Comparison of ENCODE assay signal across 14 cellular contexts in genomic region chr4:185773419-185773818, GRCh38. TPM values are rescaled to one million over a fixed set of nuclear protein-coding genes. Genes with fewer than 3 reads are reported as not detected.
DNase-seq lines count a peak whose midpoint lies in the region; ATAC-seq, FAIRE-seq and TF ChIP-seq lines count a peak whose summit lies in the region.
"Had no signal": no experiment of that assay in that cellular context is flagged by ENCODE, and none has a peak within 500 bp of the region (broad histone marks: within the 10 kb centered on the region; RNA-seq: fewer than 3 reads in every experiment).

No MANE protein-coding gene starts in this region.

- intact Hi-C loops in MCF 10A (cut with micrococcal nuclease), result loop anchor here (5.0 kb wide), 1 partner anchor 36 kb away; no protein-coding TSS in a partner anchor
- intact Hi-C loops in mammary epithelial cell (cut with micrococcal nuclease), result no loop called here
- intact Hi-C loops in pancreas (cut with DNase I), result no loop called here
- intact Hi-C loops in aorta (cut with DNase I), result loop anchor here (5.0 to 10.0 kb wide), 5 partner anchors 36 to 251 kb away; no protein-coding TSS in a partner anchor
- intact Hi-C loops in posterior cingulate gyrus (cut with DNase I), result no loop called here

- H3K4me1 ChIP-seq in mammary epithelial cell (ENCODE audit: insufficient read depth, low read length) (no peaks in the 10 kb centered on the region), hepatocyte (ENCODE audit: insufficient read depth) (peaks cover 30% of the 10 kb centered on the region), pancreas (peaks cover 18 to 31% (median 20%) of the 10 kb centered on the region in 3 donors), aorta (ENCODE audit: control insufficient read depth in 1 of 2, insufficient read depth in 2 of 2, low read length in 2 of 2) (peaks cover 1 to 11% of the 10 kb centered on the region in 2 donors)

- H2AFZ ChIP-seq in mammary epithelial cell (ENCODE audit: low read depth, low read length), result no peak overlapping the region
- H2AFZ ChIP-seq in hepatocyte, result peak overlapping the region; percentile 14

- no peaks in the 10 kb centered on the region for H3K27me3 Mint-ChIP-seq in MCF 10A (ENCODE audit: insufficient read depth, unreplicated experiment)
- peaks cover 22% of the 10 kb centered on the region for H3K27me3 Mint-ChIP-seq in stimulated activated memory B cell treated with anti-CD40 and anti-IgM and Interleukin-4, amounts not matched to agents 10 μg/mL and 1 μg/mL and 100 μg/mL, for 72 hours

- H3K4me3 Mint-ChIP-seq in MCF 10A (ENCODE audit: unreplicated experiment), result peak overlapping the region; percentile 60
- no peak overlapping the region for H3K4me3 Mint-ChIP-seq in stimulated activated memory B cell treated with anti-CD40 and anti-IgM and Interleukin-4, amounts not matched to agents 10 μg/mL and 1 μg/mL and 100 μg/mL, for 72 hours
- H3K4me3 Mint-ChIP-seq: naive B cell had no signal

- H3K79me2 ChIP-seq in mammary epithelial cell (ENCODE audit: insufficient read depth, low read length), result no peaks in the 10 kb centered on the region
- H3K79me2 ChIP-seq in hepatocyte, result peaks cover 4% of the 10 kb centered on the region

- DNase-seq in MCF 10A (ENCODE audit: unreplicated experiment) (no peak), mammary epithelial cell (no peak), hepatocyte (ENCODE audit: low spot score) (peak; percentile 59), pancreas (peak; percentile 67 to 88 (median 84)), aorta (peak; percentile 49 to 85), posterior cingulate gyrus (no peak), NCI-H2171 (lab: John Stamatoyannopoulos, UW) (no peak)
- DNase-seq: 8988T; activated CD8-positive, alpha-beta memory T cell treated with anti-CD3 and anti-CD28 coated beads, Interleukin-2, amount 50 U/mL, for 48 hours; anterior cingulate cortex; foreskin melanocyte; naive B cell had no signal

- no peaks in the 10 kb centered on the region for H3K27me3 ChIP-seq in mammary epithelial cell (ENCODE audit: insufficient read depth, low read length)
- H3K27me3 ChIP-seq in hepatocyte, result no peaks in the 10 kb centered on the region
- no peaks in the 10 kb centered on the region for H3K27me3 ChIP-seq in pancreas
- no peaks in the 10 kb centered on the region for H3K27me3 ChIP-seq in aorta (ENCODE audit: control insufficient read depth in 1 of 2, insufficient read depth in 2 of 2, low read length in 1 of 2)

- no peaks in the 10 kb centered on the region for H3K9me3 Mint-ChIP-seq in MCF 10A (ENCODE audit: unreplicated experiment)
- H3K9me3 Mint-ChIP-seq in stimulated activated memory B cell treated with anti-CD40 and anti-IgM and Interleukin-4, amounts not matched to agents 10 μg/mL and 1 μg/mL and 100 μg/mL, for 72 hours, result no peaks in the 10 kb centered on the region

- H3K36me3 ChIP-seq in mammary epithelial cell (ENCODE audit: insufficient read depth, low read length) (no peaks in the 10 kb centered on the region), hepatocyte (replicated peaks; ENCODE audit: insufficient read depth, low read depth) (no peaks in the 10 kb centered on the region), pancreas (peaks cover 0 to 3% (median 0%) of the 10 kb centered on the region in 3 donors), aorta (ENCODE audit: control insufficient read depth in 1 of 2, insufficient read depth in 2 of 2, low read length in 1 of 2) (no peaks in the 10 kb centered on the region)

- WGBS in mammary epithelial cell (ENCODE audit: low coverage, missing lambda C conversion rate), result 87% methylated on average over 10 of the region's 11 CpGs
- 33% methylated on average over 11 of the region's 11 CpGs for WGBS in hepatocyte (ENCODE audit: low lambda C conversion rate, missing lambda C conversion rate)
- WGBS in pancreas, 2 donors, result 9 to 10% methylated on average over 11 of the region's 11 CpGs
- 30 to 45% methylated on average over 11 of the region's 11 CpGs for WGBS in aorta, 2 donors

- no peak for TF ChIP-seq CTCF in MCF 10A (IDR thresholded peaks at IDR 0.05; ENCODE audit: unreplicated experiment)
- no peak for TF ChIP-seq CTCF in mammary epithelial cell (conservative IDR thresholded peaks at IDR 0.05 in 1 of 2, IDR thresholded peaks at IDR 0.05 in 1 of 2; ENCODE audit: extremely low read depth in 1 of 2, insufficient read depth in 1 of 2, low read depth in 1 of 2, low read length in 2 of 2)
- no peak for TF ChIP-seq CTCF in hepatocyte (IDR thresholded peaks at IDR 0.05; ENCODE audit: poor library complexity)
- no peak for TF ChIP-seq CTCF in pancreas (IDR thresholded peaks at IDR 0.05)

- BruUV-seq in MCF 10A (replicated peaks; lab: Mats Ljungman, UMichigan), result no TSS peak
- no TSS peak for BruUV-seq in mammary epithelial cell (replicated peaks; lab: Mats Ljungman, UMichigan)

- H3K36me3 Mint-ChIP-seq in MCF 10A (ENCODE audit: insufficient read depth, unreplicated experiment), result no peaks in the 10 kb centered on the region
- H3K36me3 Mint-ChIP-seq in stimulated activated memory B cell treated with anti-CD40 and anti-IgM and Interleukin-4, amounts not matched to agents 10 μg/mL and 1 μg/mL and 100 μg/mL, for 72 hours, result no peaks in the 10 kb centered on the region

- no peak overlapping the region for H3K9ac ChIP-seq in mammary epithelial cell (ENCODE audit: insufficient read depth, low read length)

- H4K20me1 ChIP-seq in mammary epithelial cell (ENCODE audit: insufficient read depth, low read length), result no peaks in the 10 kb centered on the region
- no peaks in the 10 kb centered on the region for H4K20me1 ChIP-seq in hepatocyte (ENCODE audit: insufficient read depth, poor library complexity, severe bottlenecking)

- H3K9me3 ChIP-seq in mammary epithelial cell (replicated peaks; ENCODE audit: insufficient read depth, low read length) (no peaks in the 10 kb centered on the region), hepatocyte (ENCODE audit: low read depth) (no peaks in the 10 kb centered on the region), pancreas (no peaks in the 10 kb centered on the region), aorta (ENCODE audit: control insufficient read depth, low read length) (no peaks in the 10 kb centered on the region)

- H3K27ac Mint-ChIP-seq in MCF 10A (ENCODE audit: low read depth, unreplicated experiment), result peak overlapping the region; percentile 92
- no peak overlapping the region for H3K27ac Mint-ChIP-seq in stimulated activated memory B cell treated with anti-CD40 and anti-IgM and Interleukin-4, amounts not matched to agents 10 μg/mL and 1 μg/mL and 100 μg/mL, for 72 hours
- H3K27ac Mint-ChIP-seq: naive B cell had no signal

- peaks cover 32% of the 10 kb centered on the region for H3K4me1 Mint-ChIP-seq in MCF 10A (ENCODE audit: insufficient read depth, unreplicated experiment)
- no peaks in the 10 kb centered on the region for H3K4me1 Mint-ChIP-seq in stimulated activated memory B cell treated with anti-CD40 and anti-IgM and Interleukin-4, amounts not matched to agents 10 μg/mL and 1 μg/mL and 100 μg/mL, for 72 hours
- H3K4me1 Mint-ChIP-seq: naive B cell had no signal

- FAIRE-seq in pancreas (lab: Jason Lieb, UNC), result no peak

- H3K27ac ChIP-seq in mammary epithelial cell (ENCODE audit: insufficient read depth, low read depth, low read length), result no peak overlapping the region
- peak overlapping the region; percentile 87 for H3K27ac ChIP-seq in hepatocyte
- peak overlapping the region; percentile 70 to 94 (median 76) for H3K27ac ChIP-seq in pancreas
- H3K27ac ChIP-seq in aorta (ENCODE audit: low read depth in 1 of 2, low read length in 2 of 2), result peak overlapping the region; percentile 13 to 72

- peak; percentile 77 to 85 (median 80) for ATAC-seq in pancreas
- ATAC-seq in aorta (ENCODE audit: low FRiP score), result peak; percentile 33
- ATAC-seq in stimulated activated memory B cell treated with anti-CD40 and anti-IgM and Interleukin-4, amounts not matched to agents 10 μg/mL and 1 μg/mL and 100 μg/mL, for 72 hours, result no peak

- H3K4me3 ChIP-seq in mammary epithelial cell (replicated peaks in 1 of 3; ENCODE audit: insufficient read depth in 1 of 3, low read depth in 2 of 3, low read length in 3 of 3) (no peak overlapping the region), hepatocyte (peak overlapping the region; percentile 20), pancreas (peak overlapping the region in 2 of 4 donors; percentile 38 to 48), aorta (ENCODE audit: low read length in 2 of 2) (peak overlapping the region; percentile 71 to 93)

- no peaks in the 10 kb centered on the region for H3K9me2 ChIP-seq in hepatocyte (replicated peaks; ENCODE audit: insufficient read depth)

- POLR2A ChIA-PET in MCF 10A (lab: Yijun Ruan, JAX), result interaction anchor here (0.5 to 2.2 kb wide), 5 partner anchors 11 to 657 kb away, joined by 3 to 12 read pairs (median 4); partner anchors contain the start of gene SORBS2

- CTCF ChIA-PET in MCF 10A (lab: Yijun Ruan, JAX), result interaction anchor here (0.6 kb wide), 2 partner anchors 39 to 43 kb away, joined by 3 read pairs; no protein-coding TSS in a partner anchor
- CTCF ChIA-PET in mammary epithelial cell (lab: Charles Lee; ENCODE audit: low non-redundant PET), result no interaction called here

- in situ Hi-C loops in mammary epithelial cell (cut with MboI; ENCODE audit: low sequenced_read_pairs in 2 of 2), result no loop called here

- dilution Hi-C loops in mammary epithelial cell (cut with HindIII; ENCODE audit: low sequenced_read_pairs), result no loop called here

- H3K4me2 ChIP-seq in mammary epithelial cell (ENCODE audit: insufficient read depth, low read depth, low read length) (no peak overlapping the region), hepatocyte (peak overlapping the region; percentile 71)

RNA-seq across cellular contexts. Expression of gene SORBS2, which starts 38.6 kb away (rescaled TPM):
- total RNA-seq in MCF 10A (2022) (19.3 and 29.1 TPM in 2 replicates), mammary epithelial cell (1 to 10 TPM; 5.6 to 8.5 TPM), hepatocyte (52.1 and 56.5 TPM in 2 replicates), pancreas (100 to 1,000 TPM; 103 to 245 (median 145) TPM), aorta (100 to 1,000 TPM; 289 to 696 TPM)
- polyA plus RNA-seq in mammary epithelial cell (3.6 TPM), hepatocyte (43.4 and 60.0 TPM in 2 replicates), pancreas (10 to 100 TPM; 61.7 to 74.9 TPM), aorta (100 to 1,000 TPM; 111 to 202 TPM)
- not detected for polyA minus RNA-seq in mammary epithelial cell
- total RNA-seq: T-helper 2 cell treated with Interferon-gamma antibody and Interleukin-4, amounts not matched to agents 100 ng/mL and 5 ng/mL, for 36 hours had no signal

Comparison
In these comparisons a context has a peak if more than half of its experiments do, and no peak if none do; other contexts are left out.
1. intact Hi-C loops: an anchor here in MCF 10A (5.0 kb wide) and aorta (5.0 to 10.0 kb wide); none called in mammary epithelial cell, pancreas and posterior cingulate gyrus.
2. DNase-seq: peak in hepatocyte (single experiment), pancreas (6 of 6) and aorta (2 of 2); none in MCF 10A (single experiment), mammary epithelial cell (single experiment), posterior cingulate gyrus (0 of 10) and NCI-H2171 (single experiment).
3. H3K4me3 ChIP-seq: peak in hepatocyte (single experiment) and aorta (2 of 2); none in mammary epithelial cell (0 of 3).